Comparison of ENCODE assay signal across 30 cellular contexts in the genomic region with DNA sequence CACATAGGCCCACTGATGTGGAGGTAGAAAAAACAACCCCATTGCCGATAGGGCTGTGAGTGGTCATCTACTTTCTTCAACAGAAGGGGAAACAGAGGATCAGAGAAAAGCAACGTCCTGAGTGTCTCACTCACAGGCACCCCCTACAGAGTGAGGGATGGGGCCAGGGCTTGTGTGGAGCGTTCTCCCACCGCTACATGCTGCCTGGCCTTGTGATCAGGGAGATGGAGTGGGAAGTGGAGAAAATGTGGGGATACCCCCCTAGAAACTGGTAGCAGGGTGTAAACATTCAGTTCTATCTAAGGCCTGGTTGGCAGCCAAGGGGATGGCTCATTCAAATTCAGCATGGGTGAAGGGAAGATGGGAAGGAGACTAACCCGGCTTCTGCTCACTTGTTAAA.
"Had no signal": no experiment of that assay in that cellular context is flagged by ENCODE, and none has a peak within 500 bp of the region (broad histone marks: within the 10 kb centered on the region; RNA-seq: fewer than 3 reads in every experiment).

No MANE protein-coding gene starts in this region.

- H3K27me3 ChIP-seq: ovary, right lobe of liver, sigmoid colon, testis, tibial artery, transverse colon, upper lobe of right lung, uterus had no signal

- H3K36me3 Mint-ChIP-seq: naive thymus-derived CD8-positive, alpha-beta T cell; natural killer cell treated with Interleukin-12 subunit alpha and Interleukin-12 subunit beta and Interleukin-15 and Interleukin-18, amount 100 ng/mL, for 72 hours; stimulated activated memory B cell treated with anti-CD40 and anti-IgM and Interleukin-4, amounts not matched to agents 10 μg/mL and 1 μg/mL and 100 μg/mL, for 72 hours; type B pancreatic cell had no signal

- H3K4me3 Mint-ChIP-seq: naive thymus-derived CD8-positive, alpha-beta T cell; natural killer cell treated with Interleukin-12 subunit alpha and Interleukin-12 subunit beta and Interleukin-15 and Interleukin-18, amount 100 ng/mL, for 72 hours; nephron progenitor cell; neural crest cell; stimulated activated memory B cell treated with anti-CD40 and anti-IgM and Interleukin-4, amounts not matched to agents 10 μg/mL and 1 μg/mL and 100 μg/mL, for 72 hours; stimulated activated naive CD8-positive, alpha-beta T cell treated with anti-CD3 and anti-CD28 coated beads, Interleukin-15, amount 100 ng/mL, for 72 hours; type B pancreatic cell had no signal

- H2AFZ ChIP-seq: parathyroid adenoma had no signal

- H3K36me3 ChIP-seq: ovary, right lobe of liver, sigmoid colon, suprapubic skin, tibial artery, transverse colon, upper lobe of right lung, uterus had no signal

- H3K9me3 Mint-ChIP-seq: natural killer cell treated with Interleukin-12 subunit alpha and Interleukin-12 subunit beta and Interleukin-15 and Interleukin-18, amount 100 ng/mL, for 72 hours had no signal

- H3K4me3 ChIP-seq: ovary, psoas muscle, right lobe of liver, sigmoid colon, suprapubic skin, testis, tibial artery, transverse colon, upper lobe of right lung, uterus had no signal

- ATAC-seq: naive thymus-derived CD8-positive, alpha-beta T cell; natural killer cell treated with Interleukin-12 subunit alpha and Interleukin-12 subunit beta and Interleukin-15 and Interleukin-18, amount 100 ng/mL, for 72 hours; psoas muscle; right cardiac atrium; right lobe of liver; stimulated activated memory B cell treated with anti-CD40 and anti-IgM and Interleukin-4, amounts not matched to agents 10 μg/mL and 1 μg/mL and 100 μg/mL, for 72 hours; stimulated activated naive CD8-positive, alpha-beta T cell treated with anti-CD3 and anti-CD28 coated beads, Interleukin-15, amount 100 ng/mL, for 72 hours; stimulated activated naive CD8-positive, alpha-beta T cell treated with anti-CD3 and anti-CD28 coated beads, Interleukin-15, Interleukin-2, amounts not matched to agents 100 U/mL and 50 U/mL, for 24 hours; upper lobe of right lung had no signal

- H3K79me2 ChIP-seq: parathyroid adenoma had no signal

- DNase-seq: naive thymus-derived CD8-positive, alpha-beta T cell; nephron progenitor cell; occipital lobe; ovary; posterior cingulate gyrus; psoas muscle; right cardiac atrium; right lobe of liver; sigmoid colon; small intestine; stimulated activated CD4-positive, alpha-beta T cell treated with anti-CD3 and anti-CD28 coated beads, Interleukin-15, amount 100 ng/mL, for 24 hours; stimulated activated CD4-positive, alpha-beta T cell treated with anti-CD3 and anti-CD28 coated beads, Interleukin-4, amount 100 ng/mL, for 1 hour; stimulated activated CD4-positive, alpha-beta T cell treated with anti-CD3 and anti-CD28 coated beads, Interleukin-4, amount 100 ng/mL, for 4 hours; stimulated activated CD8-positive, alpha-beta memory T cell treated with anti-CD3 and anti-CD28 coated beads, Interleukin-4, amount 100 ng/mL, for 48 hours; stimulated activated naive CD4-positive, alpha-beta T cell; stimulated activated naive CD8-positive, alpha-beta T cell treated with anti-CD3 and anti-CD28 coated beads, Interleukin-15, amount 100 ng/mL, for 72 hours; stimulated activated naive CD8-positive, alpha-beta T cell treated with anti-CD3 and anti-CD28 coated beads, Interleukin-15, Interleukin-2, amounts not matched to agents 100 U/mL and 50 U/mL, for 24 hours; substantia nigra; testis; tibial artery; transverse colon; upper lobe of right lung; uterus had no signal

- H3K27ac Mint-ChIP-seq: naive thymus-derived CD8-positive, alpha-beta T cell; natural killer cell treated with Interleukin-12 subunit alpha and Interleukin-12 subunit beta and Interleukin-15 and Interleukin-18, amount 100 ng/mL, for 72 hours; nephron progenitor cell; progenitor cell of endocrine pancreas; stimulated activated memory B cell treated with anti-CD40 and anti-IgM and Interleukin-4, amounts not matched to agents 10 μg/mL and 1 μg/mL and 100 μg/mL, for 72 hours; stimulated activated naive CD8-positive, alpha-beta T cell treated with anti-CD3 and anti-CD28 coated beads, Interleukin-15, amount 100 ng/mL, for 72 hours; type B pancreatic cell had no signal

- H3K4me1 Mint-ChIP-seq: naive thymus-derived CD8-positive, alpha-beta T cell; nephron progenitor cell; neural crest cell; stimulated activated memory B cell treated with anti-CD40 and anti-IgM and Interleukin-4, amounts not matched to agents 10 μg/mL and 1 μg/mL and 100 μg/mL, for 72 hours; stimulated activated naive CD8-positive, alpha-beta T cell treated with anti-CD3 and anti-CD28 coated beads, Interleukin-15, amount 100 ng/mL, for 72 hours had no signal

- H3K27ac ChIP-seq: ovary, parathyroid adenoma, psoas muscle, right lobe of liver, suprapubic skin, testis, tibial artery, transverse colon, upper lobe of right lung, uterus had no signal

- H3K27me3 Mint-ChIP-seq: type B pancreatic cell had no signal

- H3K4me1 ChIP-seq: parathyroid adenoma, psoas muscle, right lobe of liver, testis had no signal
